ENCODE assay signal across 19 cellular contexts in genomic region chr7:126041472-126041871, GRCh38.
"Had no signal": no experiment of that assay in that cellular context is flagged by ENCODE, and none has a peak within 500 bp of the region (broad histone marks: within the 10 kb centered on the region; RNA-seq: fewer than 3 reads in every experiment).

No MANE protein-coding gene starts in this region.

- H3K27me3 Mint-ChIP-seq: effector memory CD8-positive, alpha-beta T cell; memory B cell; stimulated activated naive B cell treated with anti-CD40 and anti-IgM and Interleukin-4, amounts not matched to agents 10 μg/mL and 1 μg/mL and 100 μg/mL, for 72 hours; stimulated activated naive CD8-positive, alpha-beta T cell treated with anti-CD3 and anti-CD28 coated beads, Interleukin-15, Interleukin-2, amounts not matched to agents 100 ng/mL and 50 ng/mL, for 24 hours had no signal

- H3K4me1 ChIP-seq: psoas muscle, sigmoid colon, tibial nerve had no signal

- H3K9me3 ChIP-seq: ovary, psoas muscle, sigmoid colon, thoracic aorta, tibial nerve had no signal

- ATAC-seq: effector memory CD8-positive, alpha-beta T cell; left lobe of liver; psoas muscle; right cardiac atrium; stimulated activated naive B cell treated with anti-CD40 and anti-IgM and Interleukin-4, amounts not matched to agents 10 μg/mL and 1 μg/mL and 100 μg/mL, for 72 hours had no signal

- H3K27ac Mint-ChIP-seq: effector memory CD8-positive, alpha-beta T cell; memory B cell; nephron; stimulated activated naive B cell treated with anti-CD40 and anti-IgM and Interleukin-4, amounts not matched to agents 10 μg/mL and 1 μg/mL and 100 μg/mL, for 72 hours; stimulated activated naive CD8-positive, alpha-beta T cell treated with anti-CD3 and anti-CD28 coated beads, Interleukin-15, Interleukin-2, amounts not matched to agents 100 ng/mL and 50 ng/mL, for 24 hours had no signal

- H3K4me1 Mint-ChIP-seq: memory B cell; nephron; stimulated activated naive B cell treated with anti-CD40 and anti-IgM and Interleukin-4, amounts not matched to agents 10 μg/mL and 1 μg/mL and 100 μg/mL, for 72 hours had no signal

- H3K9me3 Mint-ChIP-seq: memory B cell; nephron; stimulated activated naive CD8-positive, alpha-beta T cell treated with anti-CD3 and anti-CD28 coated beads, Interleukin-15, Interleukin-2, amounts not matched to agents 100 ng/mL and 50 ng/mL, for 24 hours had no signal

- DNase-seq: cerebellar nuclear complex; cortex of kidney; effector memory CD8-positive, alpha-beta T cell; hypothalamus; occipital lobe; ovary; psoas muscle; right cardiac atrium; sigmoid colon; stimulated activated CD4-positive, alpha-beta T cell treated with anti-CD3 and anti-CD28 coated beads, Interleukin-2, amount 100 ng/mL, for 24 hours; stimulated activated CD4-positive, alpha-beta T cell treated with anti-CD3 and anti-CD28 coated beads, Interleukin-4, amount 100 ng/mL, for 24 hours; stimulated activated naive B cell treated with anti-CD40 and anti-IgM and Interleukin-4, amounts not matched to agents 10 μg/mL and 1 μg/mL and 100 μg/mL, for 72 hours had no signal

- H3K36me3 ChIP-seq: ovary, sigmoid colon, thoracic aorta, tibial nerve had no signal

- H3K36me3 Mint-ChIP-seq: memory B cell; stimulated activated naive B cell treated with anti-CD40 and anti-IgM and Interleukin-4, amounts not matched to agents 10 μg/mL and 1 μg/mL and 100 μg/mL, for 72 hours had no signal

- H3K27ac ChIP-seq: ovary, psoas muscle, sigmoid colon, thoracic aorta, tibial nerve had no signal

- H3K27me3 ChIP-seq: ovary, sigmoid colon, tibial nerve had no signal

- H3K4me3 Mint-ChIP-seq: effector memory CD8-positive, alpha-beta T cell; memory B cell; nephron; stimulated activated naive B cell treated with anti-CD40 and anti-IgM and Interleukin-4, amounts not matched to agents 10 μg/mL and 1 μg/mL and 100 μg/mL, for 72 hours; stimulated activated naive CD8-positive, alpha-beta T cell treated with anti-CD3 and anti-CD28 coated beads, Interleukin-15, Interleukin-2, amounts not matched to agents 100 ng/mL and 50 ng/mL, for 24 hours had no signal

- H3K4me3 ChIP-seq: lung, ovary, psoas muscle, sigmoid colon, thoracic aorta, tibial nerve had no signal
